ENCODE assay signal across 8 cellular contexts in the genomic region with DNA sequence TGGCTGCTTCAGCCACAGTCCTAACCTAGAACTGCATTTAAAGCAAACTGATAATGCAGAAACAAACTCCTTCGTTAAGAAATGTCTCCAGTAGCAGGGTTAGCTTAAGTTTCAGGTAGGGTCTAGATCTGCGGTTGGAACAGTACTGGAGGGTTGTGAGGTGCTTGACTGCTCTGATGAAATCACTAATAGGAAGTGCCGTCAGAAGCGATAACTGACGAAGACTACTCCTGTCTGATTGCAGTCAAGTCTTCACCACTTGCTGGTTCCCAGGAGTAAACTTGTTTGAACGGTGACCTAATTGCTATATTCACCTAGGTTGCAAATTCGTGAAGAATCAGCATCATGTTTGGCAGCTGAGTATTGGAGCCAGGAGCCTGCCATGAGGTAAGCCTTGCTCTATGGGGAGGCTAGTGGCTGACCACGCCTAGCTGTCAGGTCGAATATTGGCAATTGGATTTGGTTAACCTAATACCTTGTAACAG. TPM values are rescaled to one million over a fixed set of nuclear protein-coding genes. Genes with fewer than 3 reads are reported as not detected.
A peak's percentile ranks its signal among the peaks of the same experiment; 100 is the strongest.
DNase-seq lines count a peak whose midpoint lies in the region; ATAC-seq and TF ChIP-seq lines count a peak whose summit lies in the region.

No MANE protein-coding gene starts in this region.

- H3K27ac ChIP-seq in AG04450 (ENCODE audit: low read depth, low read length), result peak overlapping the region; percentile 54
- peak overlapping the region; percentile 94 for H3K27ac ChIP-seq in HUES6 (ENCODE audit: low read depth, low read length)
- peak overlapping the region; percentile 75 for H3K27ac ChIP-seq in iPS-20b (ENCODE audit: low read length)
- no peak overlapping the region for H3K27ac ChIP-seq in stomach smooth muscle (ENCODE audit: low read length)

- H3K9me3 Mint-ChIP-seq in activated T-cell treated with anti-CD3 and anti-CD28 coated beads, Interleukin-2, amount 50 U/mL, for 72 hours, result no peaks in the 10 kb centered on the region

- H3K4me1 ChIP-seq in HUES6 (ENCODE audit: control insufficient read depth, insufficient read depth, low read length), result peaks cover 24% of the 10 kb centered on the region
- H3K4me1 ChIP-seq in iPS-20b (ENCODE audit: insufficient read depth, low read length), result peaks cover 15% of the 10 kb centered on the region
- peaks cover 34% of the 10 kb centered on the region for H3K4me1 ChIP-seq in stomach smooth muscle (ENCODE audit: control insufficient read depth, insufficient read depth, low read length)

- H3K36me3 Mint-ChIP-seq in activated T-cell treated with anti-CD3 and anti-CD28 coated beads, Interleukin-2, amount 50 U/mL, for 72 hours (ENCODE audit: insufficient read depth in 2 of 2), result peaks cover 24 to 41% of the 10 kb centered on the region in 2 donors

- H3K27me3 ChIP-seq in AG04450 (ENCODE audit: control insufficient read depth, insufficient read depth, low read length) (no peaks in the 10 kb centered on the region), HUES6 (ENCODE audit: control insufficient read depth, insufficient read depth, low read length) (no peaks in the 10 kb centered on the region), iPS-20b (ENCODE audit: insufficient read depth, low read length) (no peaks in the 10 kb centered on the region), stomach smooth muscle (ENCODE audit: control insufficient read depth in 1 of 2, insufficient read depth in 2 of 2, low read length in 2 of 2) (no peaks in the 10 kb centered on the region)

- H3K27ac Mint-ChIP-seq in activated T-cell treated with anti-CD3 and anti-CD28 coated beads, Interleukin-2, amount 50 U/mL, for 72 hours, result peak overlapping the region; percentile 99

- ATAC-seq in activated T-cell treated with anti-CD3 and anti-CD28 coated beads, Interleukin-2, amount 50 U/mL, for 72 hours (replicated peaks in 1 of 2), result no peak
- ATAC-seq in HG02973 (IDR thresholded peaks at IDR 0.05; ENCODE audit: unreplicated experiment), result no peak
- no peak for ATAC-seq in HG03378 (IDR thresholded peaks at IDR 0.05; ENCODE audit: unreplicated experiment)
- no peak for ATAC-seq in HG03139 (IDR thresholded peaks at IDR 0.05; ENCODE audit: unreplicated experiment)

- H3K9me3 ChIP-seq in AG04450 (ENCODE audit: control insufficient read depth, insufficient read depth, low read length) (no peaks in the 10 kb centered on the region), HUES6 (ENCODE audit: control insufficient read depth, insufficient read depth, low read depth, low read length) (no peaks in the 10 kb centered on the region), iPS-20b (ENCODE audit: insufficient read depth, low read depth, low read length) (no peaks in the 10 kb centered on the region), stomach smooth muscle (ENCODE audit: control insufficient read depth in 2 of 2, low read length in 2 of 2) (no peaks in the 10 kb centered on the region)

- H3K4me3 ChIP-seq in AG04450 (ENCODE audit: low read depth, low read length) (peak overlapping the region; percentile 99), HUES6 (ENCODE audit: low read depth, low read length) (peak overlapping the region; percentile 92), iPS-20b (ENCODE audit: low read length) (peak overlapping the region; percentile 98), stomach smooth muscle (ENCODE audit: low read length in 2 of 2) (peak overlapping the region; percentile 65 to 97)

- DNase-seq in AG04450 (ENCODE audit: low read depth, low spot score), result no peak
- DNase-seq in activated T-cell treated with anti-CD3 and anti-CD28 coated beads, Interleukin-2, amount 50 U/mL, for 72 hours, result no peak

- peak overlapping the region; percentile 98 for H3K9ac ChIP-seq in HUES6 (ENCODE audit: low read length)
- H3K9ac ChIP-seq in iPS-20b (ENCODE audit: low read depth, low read length), result peak overlapping the region; percentile 98
- peak overlapping the region; percentile 79 to 93 for H3K9ac ChIP-seq in stomach smooth muscle (ENCODE audit: low read length in 2 of 2)

- H3K4me3 Mint-ChIP-seq in activated T-cell treated with anti-CD3 and anti-CD28 coated beads, Interleukin-2, amount 50 U/mL, for 72 hours, result peak overlapping the region; percentile 99

- no peak for TF ChIP-seq CTCF in AG04450 (IDR thresholded peaks at IDR 0.05; ENCODE audit: low read depth, low read length)

- no peaks in the 10 kb centered on the region for H3K27me3 Mint-ChIP-seq in activated T-cell treated with anti-CD3 and anti-CD28 coated beads, Interleukin-2, amount 50 U/mL, for 72 hours (ENCODE audit: low read depth)

- H3K36me3 ChIP-seq in HUES6 (ENCODE audit: control insufficient read depth, insufficient read depth, low read length) (peaks cover 53% of the 10 kb centered on the region), iPS-20b (ENCODE audit: insufficient read depth, low read depth, low read length) (peaks cover 54% of the 10 kb centered on the region), stomach smooth muscle (ENCODE audit: control insufficient read depth in 2 of 2, insufficient read depth in 2 of 2, low read length in 2 of 2) (peaks cover 13 to 25% of the 10 kb centered on the region in 2 donors)

- POLR2A ChIA-PET in AG04450 (lab: Yijun Ruan, JAX), result interaction anchor here (0.7 to 5.3 kb wide), 6 partner anchors 33 to 1139 kb away, joined by 6 to 102 read pairs (median 9); partner anchors contain the start of gene UBB

- peaks cover 75% of the 10 kb centered on the region for H3K4me1 Mint-ChIP-seq in activated T-cell treated with anti-CD3 and anti-CD28 coated beads, Interleukin-2, amount 50 U/mL, for 72 hours (ENCODE audit: low read depth)

- CTCF ChIA-PET in AG04450 (lab: Charles Lee), result interaction anchor here (0.7 to 2.9 kb wide), 3 partner anchors 13 to 217 kb away, joined by 3 to 16 read pairs (median 4); no protein-coding TSS in a partner anchor

RNA-seq across cellular contexts. Expression of gene TRPV2, which starts 24.5 kb away (rescaled TPM):
- polyA plus RNA-seq in AG04450 (2011; rRNA removed), result 30.8 and 38.4 TPM in 2 replicates
- polyA minus RNA-seq in AG04450 (2011; rRNA and poly(A)+ RNA removed), result 57.0 and 70.8 TPM in 2 replicates
- total RNA-seq in activated T-cell treated with anti-CD3 and anti-CD28 coated beads, Interleukin-2, amount 50 U/mL, for 72 hours, result 10 to 100 TPM; 46.0 to 47.3 TPM

RNA-seq across cellular contexts. Expression of gene LRRC75A, which starts 52.1 kb away (rescaled TPM):
- 1.2 TPM in 2 replicates for polyA plus RNA-seq in AG04450 (2011; rRNA removed)
- 0.74 and 0.78 TPM in 2 replicates for polyA minus RNA-seq in AG04450 (2011; rRNA and poly(A)+ RNA removed)
- 1 to 10 TPM; 2.6 to 3.4 TPM for total RNA-seq in activated T-cell treated with anti-CD3 and anti-CD28 coated beads, Interleukin-2, amount 50 U/mL, for 72 hours

RNA-seq across cellular contexts. Expression of gene UBB, which starts 59.0 kb away (rescaled TPM):
- polyA plus RNA-seq in AG04450 (2011; rRNA removed), result 1,944 and 3,172 TPM in 2 replicates
- 2,374 and 2,983 TPM in 2 replicates for polyA minus RNA-seq in AG04450 (2011; rRNA and poly(A)+ RNA removed)
- total RNA-seq in activated T-cell treated with anti-CD3 and anti-CD28 coated beads, Interleukin-2, amount 50 U/mL, for 72 hours, result 1,000 to 10,000 TPM in 1 of 2 donors, 100 to 1,000 TPM in 1; 726 to 1,037 TPM
